In the genomic region with DNA sequence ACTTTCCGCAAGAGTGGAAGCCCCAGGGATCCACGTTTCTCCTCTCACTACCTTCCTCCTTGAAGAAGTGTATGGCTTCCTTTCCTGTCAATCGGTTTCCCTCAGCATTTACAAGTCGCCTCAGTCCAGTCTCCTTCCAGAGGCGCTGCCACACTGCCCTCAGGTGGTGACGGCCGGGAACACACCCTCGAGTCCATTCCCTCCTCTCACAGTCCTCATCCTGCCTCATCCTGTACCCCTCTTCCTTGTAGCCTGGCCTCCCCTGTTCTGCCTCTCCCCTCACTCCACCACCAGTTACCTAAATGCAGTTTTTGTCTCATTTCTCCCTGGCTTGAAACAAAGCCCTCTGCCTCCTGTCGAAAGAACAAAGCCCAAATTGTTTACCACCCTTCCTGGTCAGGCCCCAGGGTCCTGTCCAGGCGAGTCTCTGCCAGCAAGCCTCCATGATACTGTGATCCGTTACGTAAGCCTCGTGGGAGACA, we compare ENCODE assay signal across 8 cellular contexts. TPM values are rescaled to one million over a fixed set of nuclear protein-coding genes. Genes with fewer than 3 reads are reported as not detected.
DNase-seq lines count a peak whose midpoint lies in the region; ATAC-seq and TF ChIP-seq lines count a peak whose summit lies in the region.

No MANE protein-coding gene starts in this region.

- no peaks in the 10 kb centered on the region for H3K27me3 ChIP-seq in PC-3 (ENCODE audit: low read length)

- CTCF ChIA-PET in PC-3 (lab: Charles Lee): interaction anchor here (1.0 kb wide), 1 partner anchor 78 kb away, joined by 3 read pairs; no protein-coding TSS in a partner anchor

- no peaks in the 10 kb centered on the region for H3F3A ChIP-seq in PC-3 (ENCODE audit: low read length, unreplicated experiment)

- no peak overlapping the region for H3K27ac ChIP-seq in PC-3 (ENCODE audit: low read length)

- no peaks in the 10 kb centered on the region for H3K9me2 ChIP-seq in PC-3 (replicated peaks; ENCODE audit: low read length)

- TF ChIP-seq CTCF in GM12873 (IDR thresholded peaks at IDR 0.05; ENCODE audit: insufficient read depth, low read depth, low read length, missing control alignments): peak; percentile 99
- peak; percentile 94 for TF ChIP-seq CTCF in PC-3 (conservative IDR thresholded peaks at IDR 0.05; ENCODE audit: low read depth, low read length)
- TF ChIP-seq CTCF in natural killer cell (IDR thresholded peaks at IDR 0.05): peak; percentile 86

- H3K9ac ChIP-seq in PC-3 (ENCODE audit: low read length): no peak overlapping the region

- no peaks in the 10 kb centered on the region for H3K9me3 Mint-ChIP-seq in natural killer cell
- no peaks in the 10 kb centered on the region for H3K9me3 Mint-ChIP-seq in stimulated activated effector memory CD8-positive, alpha-beta T cell treated with anti-CD3 and anti-CD28 coated beads, Interleukin-12 subunit alpha, Interleukin-12 subunit beta, amount 100 ng/mL, for 72 hours

- peak; percentile 93 to 96 for DNase-seq in Kasumi-1 (lab: John Stamatoyannopoulos, UW)
- DNase-seq in PC-3: peak; percentile 95
- DNase-seq in activated T-cell treated with anti-CD3 and anti-CD28 coated beads for 48 hours (ENCODE audit: low read depth): peak; percentile 86
- DNase-seq in natural killer cell: peak; percentile 85
- peak; percentile 95 to 98 for DNase-seq in stimulated activated effector memory CD8-positive, alpha-beta T cell treated with anti-CD3 and anti-CD28 coated beads, Interleukin-12 subunit alpha, Interleukin-12 subunit beta, amount 100 ng/mL, for 72 hours (ENCODE audit: low spot score in 2 of 2)

- no peaks in the 10 kb centered on the region for H3K27me3 Mint-ChIP-seq in natural killer cell (ENCODE audit: low read depth in 2 of 2)

- ATAC-seq in PC-3 (peak; percentile 92), esophagus mucosa (peak; percentile 95), natural killer cell (peak; percentile 97 to 100 (median 100)), GM19351 (IDR thresholded peaks at IDR 0.05; ENCODE audit: unreplicated experiment) (no peak)
- peak; percentile 95 for ATAC-seq in stimulated activated effector memory CD8-positive, alpha-beta T cell treated with anti-CD3 and anti-CD28 coated beads, Interleukin-12 subunit alpha, Interleukin-12 subunit beta, amount 100 ng/mL, for 72 hours

- no peak overlapping the region for H3K4me3 ChIP-seq in PC-3 (ENCODE audit: low read length)

- H3K4me3 Mint-ChIP-seq in natural killer cell: no peak overlapping the region
- no peak overlapping the region for H3K4me3 Mint-ChIP-seq in stimulated activated effector memory CD8-positive, alpha-beta T cell treated with anti-CD3 and anti-CD28 coated beads, Interleukin-12 subunit alpha, Interleukin-12 subunit beta, amount 100 ng/mL, for 72 hours

- no peaks in the 10 kb centered on the region for H3K36me3 Mint-ChIP-seq in natural killer cell
- H3K36me3 Mint-ChIP-seq in stimulated activated effector memory CD8-positive, alpha-beta T cell treated with anti-CD3 and anti-CD28 coated beads, Interleukin-12 subunit alpha, Interleukin-12 subunit beta, amount 100 ng/mL, for 72 hours: no peaks in the 10 kb centered on the region

- H3K36me3 ChIP-seq in PC-3 (ENCODE audit: low read depth, low read length): no peaks in the 10 kb centered on the region

- H3K27ac Mint-ChIP-seq in natural killer cell: peak overlapping the region in 1 of 2 donors; percentile 70
- peak overlapping the region; percentile 91 for H3K27ac Mint-ChIP-seq in stimulated activated effector memory CD8-positive, alpha-beta T cell treated with anti-CD3 and anti-CD28 coated beads, Interleukin-12 subunit alpha, Interleukin-12 subunit beta, amount 100 ng/mL, for 72 hours

- POLR2A ChIA-PET in PC-3 (lab: Charles Lee; ENCODE audit: unreplicated experiment): no interaction called here

- intact Hi-C loops in PC-3 (cut with micrococcal nuclease): loop anchor here (1.0 to 2.0 kb wide), 3 partner anchors 52 to 124 kb away; no protein-coding TSS in a partner anchor
- intact Hi-C loops in natural killer cell (cut with micrococcal nuclease): loop anchor here (1.0 to 2.0 kb wide), 2 partner anchors 79 to 322 kb away; no protein-coding TSS in a partner anchor

- H4K20me1 ChIP-seq in PC-3 (ENCODE audit: low read length): no peaks in the 10 kb centered on the region

- BruUV-seq in PC-3 (replicated peaks; lab: Mats Ljungman, UMichigan): no TSS peak

- H3K79me2 ChIP-seq in PC-3 (ENCODE audit: low read length): no peaks in the 10 kb centered on the region

- H3K9me3 ChIP-seq in PC-3 (ENCODE audit: low read length): no peaks in the 10 kb centered on the region

- H3K4me2 ChIP-seq in PC-3 (ENCODE audit: low read length): peak overlapping the region; percentile 65

- peak overlapping the region; percentile 89 for H2AFZ ChIP-seq in PC-3 (ENCODE audit: low read length)

- peaks cover 18% of the 10 kb centered on the region for H3K4me1 ChIP-seq in PC-3 (ENCODE audit: insufficient read depth, low read length)

- H3K4me1 Mint-ChIP-seq in natural killer cell: peaks cover 11 to 13% of the 10 kb centered on the region in 2 donors
- peaks cover 18% of the 10 kb centered on the region for H3K4me1 Mint-ChIP-seq in stimulated activated effector memory CD8-positive, alpha-beta T cell treated with anti-CD3 and anti-CD28 coated beads, Interleukin-12 subunit alpha, Interleukin-12 subunit beta, amount 100 ng/mL, for 72 hours

RNA-seq across cellular contexts. Expression of gene LSM10, which starts 23.2 kb away (rescaled TPM):
- 19.2 and 35.2 TPM in 2 replicates for total RNA-seq in PC-3 (2014; rRNA removed)
- total RNA-seq in esophagus mucosa: 22.7 TPM
- total RNA-seq in natural killer cell: 10 to 100 TPM; 25.2 to 30.4 (median 26.6) TPM

RNA-seq across cellular contexts. Expression of gene OSCP1, which starts 29.4 kb away (rescaled TPM):
- total RNA-seq in PC-3 (2014; rRNA removed) (3.8 and 7.3 TPM in 2 replicates), esophagus mucosa (7.3 TPM), natural killer cell (1 to 10 TPM in 1 of 3 donors, not detected in 2; 2.3 TPM)

RNA-seq across cellular contexts. Expression of gene STK40, which starts 35.2 kb away (rescaled TPM):
- 14.4 and 15.9 TPM in 2 replicates for total RNA-seq in PC-3 (2014; rRNA removed)
- total RNA-seq in esophagus mucosa: 31.8 TPM
- 10 to 100 TPM; 55.9 to 65.3 (median 59.8) TPM for total RNA-seq in natural killer cell

RNA-seq across cellular contexts. Expression of gene MRPS15, which starts 43.3 kb away (rescaled TPM):
- total RNA-seq in PC-3 (2014; rRNA removed) (164 and 213 TPM in 2 replicates), esophagus mucosa (89.4 TPM), natural killer cell (10 to 100 TPM; 28.2 to 38.2 (median 32.0) TPM)
